In genomic region chr16:67928561-67929364, GRCh38 we compare ENCODE assay signal across 7 cellular contexts. TPM values are rescaled to one million over a fixed set of nuclear protein-coding genes. Genes with fewer than 3 reads are reported as not detected.
DNase-seq lines count a peak whose midpoint lies in the region; ATAC-seq and TF ChIP-seq lines count a peak whose summit lies in the region.

No MANE protein-coding gene starts in this region.

- no peak overlapping the region for H3K4me2 ChIP-seq in KMS-11
- no peak overlapping the region for H3K4me2 ChIP-seq in SK-N-SH

- no peaks in the 10 kb centered on the region for H3K79me2 ChIP-seq in KMS-11 (ENCODE audit: insufficient read depth, low read depth)
- H3K79me2 ChIP-seq in SK-N-SH (ENCODE audit: insufficient read depth) = no peaks in the 10 kb centered on the region

- no peaks in the 10 kb centered on the region for H3K36me3 Mint-ChIP-seq in glutamatergic neuron (ENCODE audit: unreplicated experiment)

- DNase-seq in SK-N-SH (peak; percentile 90), glutamatergic neuron (peak; percentile 83), psoas muscle (peak; percentile 75 to 89)
- peak; percentile 79 for DNase-seq in activated naive CD4-positive, alpha-beta T cell treated with Interleukin-2 at 50 U/mL for 16 hours

- H3K36me3 ChIP-seq in KMS-11 (ENCODE audit: insufficient read depth) (no peaks in the 10 kb centered on the region), SK-N-SH (replicated peaks in 1 of 2; ENCODE audit: control insufficient read depth in 1 of 2, insufficient read depth in 2 of 2, low read length in 1 of 2) (peaks cover 0 to 43% of the 10 kb centered on the region in 2 experiments), psoas muscle (ENCODE audit: insufficient read depth in 1 of 2, low read depth in 1 of 2) (peaks cover 0 to 36% of the 10 kb centered on the region in 2 donors)

- no peaks in the 10 kb centered on the region for H3K4me1 ChIP-seq in KMS-11 (ENCODE audit: low read depth, poor library complexity, severe bottlenecking)
- H3K4me1 ChIP-seq in SK-N-SH (ENCODE audit: control insufficient read depth in 1 of 2, insufficient read depth in 2 of 2, low read depth in 1 of 2, low read length in 1 of 2) = peaks cover 0 to 2% of the 10 kb centered on the region in 2 experiments; a peak in 1 of 4 replicates
- H3K4me1 ChIP-seq in psoas muscle = peaks cover 36% of the 10 kb centered on the region

- WGBS in SK-N-SH (ENCODE audit: low lambda C conversion rate) = 13% methylated on average over 6 of the region's 16 CpGs
- 45 to 47% (median 46%) methylated on average over 16 of the region's 16 CpGs for WGBS in psoas muscle, 3 donors

- H3K9me3 Mint-ChIP-seq in glutamatergic neuron (ENCODE audit: unreplicated experiment) = peaks cover 3% of the 10 kb centered on the region

- intact Hi-C loops in psoas muscle (cut with DNase I) = loop anchor here (1.0 to 10.0 kb wide), 5 partner anchors 46 to 254 kb away; no protein-coding TSS in a partner anchor

- H3K9ac ChIP-seq in KMS-11 (no peak overlapping the region), SK-N-SH (no peak overlapping the region)

- POLR2A ChIA-PET in SK-N-SH (lab: Yijun Ruan, JAX) = interaction anchor here (1.3 kb wide), 1 partner anchor 45 kb away, joined by 5 read pairs; the partner anchor contains the start of gene NRN1L

- H3K4me3 ChIP-seq in KMS-11 (IDR thresholded peaks at IDR 0.05; ENCODE audit: insufficient read depth, low read depth, low read length) (no peak overlapping the region), SK-N-SH (ENCODE audit: low read depth in 2 of 2, low read length in 1 of 2) (no peak overlapping the region; a peak in 1 of 4 replicates), psoas muscle (no peak overlapping the region)

- no peaks in the 10 kb centered on the region for H3K27me3 ChIP-seq in KMS-11 (ENCODE audit: insufficient read depth, low read depth)
- no peaks in the 10 kb centered on the region for H3K27me3 ChIP-seq in SK-N-SH (ENCODE audit: insufficient read depth)
- H3K27me3 ChIP-seq in psoas muscle (ENCODE audit: insufficient read depth in 3 of 3, low read length in 2 of 3) = no peaks in the 10 kb centered on the region

- no peaks in the 10 kb centered on the region for H3F3A ChIP-seq in SK-N-SH (replicated peaks; ENCODE audit: insufficient read depth)

- ATAC-seq in psoas muscle = peak; percentile 64 to 79 (median 72)
- ATAC-seq in GM21381 (IDR thresholded peaks at IDR 0.05; ENCODE audit: unreplicated experiment) = no peak

- TF ChIP-seq CTCF in GM12872 (IDR thresholded peaks at IDR 0.05; ENCODE audit: insufficient read depth, low read depth, low read length) (peak; percentile 96), KMS-11 (conservative IDR thresholded peaks at IDR 0.05; ENCODE audit: low read depth, low read length) (peak; percentile 85), SK-N-SH (IDR thresholded peaks at IDR 0.05) (peak; percentile 86), glutamatergic neuron (IDR thresholded peaks at IDR 0.05; ENCODE audit: partially characterized antibody, unreplicated experiment) (peak; percentile 49), psoas muscle (IDR thresholded peaks at IDR 0.05) (peak; percentile 84)

- no peaks in the 10 kb centered on the region for H3K27me3 Mint-ChIP-seq in glutamatergic neuron (ENCODE audit: unreplicated experiment)

- H2AFZ ChIP-seq in KMS-11 (ENCODE audit: low read depth) = no peak overlapping the region
- H2AFZ ChIP-seq in SK-N-SH (ENCODE audit: low read depth) = no peak overlapping the region

- no peaks in the 10 kb centered on the region for H3K9me2 ChIP-seq in SK-N-SH

- no peaks in the 10 kb centered on the region for H4K20me1 ChIP-seq in KMS-11 (ENCODE audit: insufficient read depth)
- H4K20me1 ChIP-seq in SK-N-SH (ENCODE audit: insufficient read depth) = peaks cover 13% of the 10 kb centered on the region

- TF ChIP-seq EP300 in SK-N-SH (IDR thresholded peaks at IDR 0.05; ENCODE audit: borderline replicate concordance in 1 of 2, low read depth in 1 of 2, low read length in 1 of 2) = no peak

- no peak overlapping the region for H3K4me3 Mint-ChIP-seq in glutamatergic neuron (ENCODE audit: unreplicated experiment)

- no peak overlapping the region for H3K27ac Mint-ChIP-seq in glutamatergic neuron (ENCODE audit: unreplicated experiment)

- CTCF ChIA-PET in SK-N-SH (lab: Yijun Ruan, JAX) = interaction anchor here (0.6 to 28.1 kb wide), 27 partner anchors 8 to 1984 kb away, joined by 3 to 564 read pairs (median 5); partner anchors contain the start of genes CENPT, EDC4, NRN1L and PSKH1

- H3K27ac ChIP-seq in KMS-11 (no peak overlapping the region), SK-N-SH (ENCODE audit: low read depth in 2 of 2, low read length in 1 of 2) (no peak overlapping the region), psoas muscle (no peak overlapping the region)

- H3K4me1 Mint-ChIP-seq in glutamatergic neuron (ENCODE audit: low read depth, unreplicated experiment) = peaks cover 12% of the 10 kb centered on the region

- no peaks in the 10 kb centered on the region for H3K9me3 ChIP-seq in SK-N-SH
- H3K9me3 ChIP-seq in psoas muscle = no peaks in the 10 kb centered on the region

- peak; percentile 91 for TF ChIP-seq RAD21 in SK-N-SH (IDR thresholded peaks at IDR 0.05; ENCODE audit: low read length)

TF ChIP-seq in SK-N-SH, 30 proteins besides CTCF, POLR2A, EP300 and RAD21:
- TF ChIP-seq SMC3 (IDR thresholded peaks at IDR 0.05; ENCODE audit: low read depth, low read length) (peak; percentile 96), PBX3 (IDR thresholded peaks at IDR 0.05) (no peak)

RNA-seq across cellular contexts. Expression of gene CTRL, which starts 2.9 kb away (rescaled TPM):
- polyA plus RNA-seq in SK-N-SH (2012; rRNA removed) = 1.3 and 1.9 TPM in 2 replicates
- 0.40 and 0.64 TPM in 2 replicates for polyA plus RNA-seq in SK-N-SH (2012; cell fraction: cytosol; rRNA removed)
- 7.1 and 10.0 TPM in 2 replicates for polyA plus RNA-seq in SK-N-SH (2012; cell fraction: nucleus; rRNA removed)
- 2.8 TPM for total RNA-seq in glutamatergic neuron (ENCODE audit: unreplicated experiment)
- total RNA-seq in psoas muscle = 1 to 10 TPM in 1 of 4 donors, under 1 TPM in 3; 0.27 to 1.1 (median 0.79) TPM
- polyA plus RNA-seq in psoas muscle = 1 to 10 TPM; 1.1 TPM

RNA-seq across cellular contexts. Expression of gene PSMB10, which starts 7.9 kb away (rescaled TPM):
- 52.7 and 57.8 TPM in 2 replicates for polyA plus RNA-seq in SK-N-SH (2012; rRNA removed)
- polyA plus RNA-seq in SK-N-SH (2012; cell fraction: cytosol; rRNA removed) = 28.1 and 38.0 TPM in 2 replicates
- 24.1 and 38.0 TPM in 2 replicates for polyA plus RNA-seq in SK-N-SH (2012; cell fraction: nucleus; rRNA removed)
- 11.0 TPM for total RNA-seq in glutamatergic neuron (ENCODE audit: unreplicated experiment)
- total RNA-seq in psoas muscle = 10 to 100 TPM; 27.6 to 34.7 (median 31.6) TPM
- 10 to 100 TPM; 55.0 to 98.6 (median 67.3) TPM for polyA plus RNA-seq in psoas muscle

RNA-seq across cellular contexts. Expression of gene LCAT, which starts 15.2 kb away (rescaled TPM):
- 11.1 and 14.4 TPM in 2 replicates for polyA plus RNA-seq in SK-N-SH (2012; rRNA removed)
- polyA plus RNA-seq in SK-N-SH (2012; cell fraction: cytosol; rRNA removed) = 1.7 and 3.1 TPM in 2 replicates
- polyA plus RNA-seq in SK-N-SH (2012; cell fraction: nucleus; rRNA removed) = 94.0 and 97.7 TPM in 2 replicates
- 8.7 TPM for total RNA-seq in glutamatergic neuron (ENCODE audit: unreplicated experiment)
- total RNA-seq in psoas muscle = 10 to 100 TPM in 2 of 4 donors, 1 to 10 TPM in 2; 5.9 to 15.1 (median 10.2) TPM
- polyA plus RNA-seq in psoas muscle = 1 to 10 TPM; 4.1 to 8.6 (median 4.7) TPM

RNA-seq across cellular contexts. Expression of gene PSKH1, which starts 35.7 kb away (rescaled TPM):
- polyA plus RNA-seq in SK-N-SH (2012; rRNA removed) (30.1 and 31.4 TPM in 2 replicates), psoas muscle (10 to 100 TPM in 2 of 3 donors, 1 to 10 TPM in 1; 9.6 to 16.9 (median 11.0) TPM)
- 13.6 and 21.7 TPM in 2 replicates for polyA plus RNA-seq in SK-N-SH (2012; cell fraction: cytosol; rRNA removed)
- 23.8 and 24.6 TPM in 2 replicates for polyA plus RNA-seq in SK-N-SH (2012; cell fraction: nucleus; rRNA removed)
- total RNA-seq in glutamatergic neuron (ENCODE audit: unreplicated experiment) (27.9 TPM), psoas muscle (10 to 100 TPM; 11.3 to 18.8 (median 16.4) TPM)

RNA-seq across cellular contexts. Expression of gene SLC12A4, which starts 39.7 kb away (rescaled TPM):
- 54.3 and 75.8 TPM in 2 replicates for polyA plus RNA-seq in SK-N-SH (2012; rRNA removed)
- polyA plus RNA-seq in SK-N-SH (2012; cell fraction: cytosol; rRNA removed) = 15.0 and 24.0 TPM in 2 replicates
- polyA plus RNA-seq in SK-N-SH (2012; cell fraction: nucleus; rRNA removed) = 234 and 253 TPM in 2 replicates
- 19.9 TPM for total RNA-seq in glutamatergic neuron (ENCODE audit: unreplicated experiment)
- total RNA-seq in psoas muscle = 10 to 100 TPM; 24.1 to 89.5 (median 34.9) TPM
- 10 to 100 TPM; 18.3 to 34.8 (median 26.0) TPM for polyA plus RNA-seq in psoas muscle
